In the genomic region with DNA sequence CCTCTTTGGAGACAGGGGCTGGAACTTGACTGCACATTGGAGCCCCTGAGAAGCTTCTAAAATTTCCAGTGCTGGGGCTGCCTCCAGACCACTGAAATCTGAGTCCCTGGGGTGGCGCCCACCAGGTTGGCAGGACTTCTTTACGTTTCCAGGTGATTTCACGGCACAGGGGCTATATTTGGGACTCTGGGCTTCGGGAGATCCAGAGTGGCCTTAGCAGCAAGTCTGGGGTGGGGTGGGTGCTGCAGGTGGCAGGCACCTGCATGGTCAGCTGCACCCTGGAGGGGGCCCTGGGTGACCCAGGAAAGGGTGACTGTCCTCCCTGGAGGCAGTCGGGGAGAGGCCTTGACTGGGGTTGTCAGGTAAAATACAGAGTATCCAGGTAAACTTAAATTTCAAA, we compare ENCODE assay signal across 7 cellular contexts.
"Had no signal": no experiment of that assay in that cellular context is flagged by ENCODE, and none has a peak within 500 bp of the region (broad histone marks: within the 10 kb centered on the region; RNA-seq: fewer than 3 reads in every experiment).

No MANE protein-coding gene starts in this region.

- H3K4me3 Mint-ChIP-seq: HFFc6 had no signal

- ATAC-seq: HCT116, K562 had no signal

- DNase-seq: GOT3, HFFc6, IMR-90, KG1 had no signal

- H3K4me1 ChIP-seq: HAP-1 had no signal

- H3K4me3 ChIP-seq: HAP-1, K562 had no signal

- H3K36me3 ChIP-seq: HAP-1 had no signal

- H3K9me3 ChIP-seq: HAP-1 had no signal

- H3K27ac Mint-ChIP-seq: HFFc6 had no signal
